In the genomic region with DNA sequence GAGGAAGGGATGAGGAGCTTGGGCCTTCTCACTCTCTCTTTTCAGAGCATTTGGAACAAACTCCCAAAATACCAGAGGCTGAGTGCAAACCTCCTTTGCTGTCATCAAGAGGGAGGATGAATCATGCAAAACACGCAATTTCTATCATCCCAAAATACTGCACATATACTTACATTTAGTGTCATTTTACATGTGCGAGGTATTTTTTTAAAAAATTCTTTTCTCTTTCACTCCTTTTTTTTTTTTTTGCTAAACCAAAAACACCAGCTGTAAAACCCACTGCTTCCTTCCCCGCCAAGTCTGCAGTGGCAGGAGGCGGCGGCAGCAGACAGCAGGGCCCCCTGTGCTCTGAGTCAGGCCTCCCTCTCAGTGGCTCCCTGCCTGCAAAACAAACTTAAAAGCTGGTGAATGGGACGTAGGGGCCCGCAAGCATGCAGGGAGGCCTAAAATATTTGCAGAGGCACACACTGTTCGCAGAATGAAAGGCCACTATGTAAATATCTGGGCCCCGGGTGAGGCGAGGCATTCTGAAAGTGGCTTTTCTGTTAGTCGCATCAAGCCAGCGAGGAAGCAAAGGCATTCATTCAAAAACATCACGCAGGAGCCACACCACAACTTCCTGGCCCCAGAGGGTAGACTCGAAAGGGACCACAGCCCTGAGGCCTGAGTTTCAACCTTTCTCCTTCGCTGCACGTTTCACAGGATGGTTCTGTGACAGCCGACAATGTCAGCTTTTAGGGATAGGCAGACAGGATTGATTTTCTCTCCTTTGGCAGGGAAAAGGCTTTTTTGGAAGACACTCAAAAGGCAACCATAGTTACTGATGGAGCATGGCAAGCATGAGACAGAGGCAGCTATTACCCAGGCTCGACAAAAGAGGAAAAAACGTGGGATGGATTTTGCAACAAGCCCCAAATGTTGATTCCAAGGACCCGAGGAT, we compare ENCODE assay signal across 8 cellular contexts.
DNase-seq lines count a peak whose midpoint lies in the region; TF ChIP-seq lines count a peak whose summit lies in the region.

No MANE protein-coding gene starts in this region.

- peak; percentile 84 for DNase-seq in HCEC 1CT
- peak; percentile 68 for DNase-seq in MV-4-11 (lab: John Stamatoyannopoulos, UW)
- DNase-seq in activated CD4-positive, alpha-beta T cell treated with anti-CD3 and anti-CD28 coated beads, Interleukin-2, amount 50 U/mL, for 4 hours, result peak; percentile 57 to 58
- peak; percentile 78 for DNase-seq in coronary artery (ENCODE audit: low spot score)
- peak; percentile 71 for DNase-seq in middle frontal gyrus (ENCODE audit: extremely low spot score, low spot score)
- peak; percentile 20 to 56 for DNase-seq in stimulated activated CD8-positive, alpha-beta memory T cell treated with anti-CD3 and anti-CD28 coated beads, Interleukin-4, amount 100 ng/mL, for 4 hours (ENCODE audit: low read depth in 2 of 2, low spot score in 1 of 2)
- DNase-seq in SKM-1 (lab: John Stamatoyannopoulos, UW; ENCODE audit: unreplicated experiment), result no peak

- TF ChIP-seq CTCF in coronary artery (IDR thresholded peaks at IDR 0.05), result no peak

- H3K4me3 ChIP-seq in GM08714 (ENCODE audit: low read length), result peak overlapping the region; percentile 2; the same call in 1 of the 2 replicates
- peak overlapping the region; percentile 51 for H3K4me3 ChIP-seq in coronary artery

- peak overlapping the region; percentile 59 to 89 for H3K27ac ChIP-seq in coronary artery
